10 cellular contexts compared by ENCODE assay signal in the genomic region with DNA sequence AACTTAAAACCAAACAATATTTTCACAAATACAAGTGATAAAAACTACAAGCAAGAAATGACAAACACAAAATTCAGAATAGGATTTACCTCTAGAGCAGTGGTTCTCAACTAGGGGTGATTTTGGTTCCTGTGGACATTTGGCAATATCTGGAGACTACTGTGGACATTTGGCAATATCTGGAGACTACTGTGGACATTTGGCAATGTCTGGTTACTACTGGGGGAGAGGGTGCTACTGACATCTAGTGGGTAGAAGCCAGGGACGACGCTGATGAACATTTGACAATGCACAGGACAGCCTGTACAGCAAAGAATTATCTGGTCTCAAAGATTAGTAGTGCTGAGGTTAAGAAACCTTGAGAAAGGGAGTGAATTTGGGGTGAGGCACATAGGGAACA.
DNase-seq lines count a peak whose midpoint lies in the region; ATAC-seq and TF ChIP-seq lines count a peak whose summit lies in the region.
"Had no signal": no experiment of that assay in that cellular context is flagged by ENCODE, and none has a peak within 500 bp of the region (broad histone marks: within the 10 kb centered on the region; RNA-seq: fewer than 3 reads in every experiment).

No MANE protein-coding gene starts in this region.

- peak; percentile 60 for ATAC-seq in IMR-90 (ENCODE audit: low read depth)
- no peak for ATAC-seq in GM18511 (IDR thresholded peaks at IDR 0.05; ENCODE audit: unreplicated experiment)
- ATAC-seq in GM21619 (IDR thresholded peaks at IDR 0.05; ENCODE audit: unreplicated experiment): no peak

- H2AK9ac ChIP-seq in IMR-90 (replicated peaks; ENCODE audit: low read depth, low read length, poor library complexity): no peak overlapping the region

- no peak overlapping the region for H2AK5ac ChIP-seq in IMR-90 (ENCODE audit: low read depth, low read length)

- no peak overlapping the region for H3K23ac ChIP-seq in IMR-90 (ENCODE audit: low read depth, low read length)

- no peak overlapping the region for H4K8ac ChIP-seq in IMR-90 (ENCODE audit: low read depth in 2 of 2, low read length in 2 of 2)

- TF ChIP-seq CTCF in Calu3 (IDR thresholded peaks at IDR 0.05; ENCODE audit: unreplicated experiment) (no peak), IMR-90 (conservative IDR thresholded peaks at IDR 0.05; ENCODE audit: low read depth, low read length) (peak; percentile 46), WERI-Rb-1 (IDR thresholded peaks at IDR 0.05; ENCODE audit: low read depth, low read length) (peak; percentile 47; the same call in 1 of the 2 replicates), lower leg skin (IDR thresholded peaks at IDR 0.05) (no peak)

- H2BK15ac ChIP-seq in IMR-90 (ENCODE audit: low read depth, low read length): no peak overlapping the region

- no peaks in the 10 kb centered on the region for H3K79me1 ChIP-seq in IMR-90 (ENCODE audit: low read depth in 1 of 2, low read length in 2 of 2)

- no peak overlapping the region for H3K4ac ChIP-seq in IMR-90 (ENCODE audit: low read depth, low read length)

- no peak overlapping the region for H2BK5ac ChIP-seq in IMR-90 (ENCODE audit: low read depth, low read length, poor library complexity, severe bottlenecking)

- TF ChIP-seq POLR2A in IMR-90 (IDR thresholded peaks at IDR 0.05; ENCODE audit: low read depth, low read length): no peak
- no peak for TF ChIP-seq POLR2A in lower leg skin (IDR thresholded peaks at IDR 0.05)

- H3K36me3 Mint-ChIP-seq in Calu3 (ENCODE audit: insufficient read depth, unreplicated experiment): peaks cover 5% of the 10 kb centered on the region

- H3K9me3 ChIP-seq in IMR-90 (ENCODE audit: control insufficient read depth, insufficient read depth, low read length) (no peaks in the 10 kb centered on the region), WERI-Rb-1 (ENCODE audit: severe bottlenecking) (no peaks in the 10 kb centered on the region)

- H3K27me3 Mint-ChIP-seq in Calu3 (ENCODE audit: unreplicated experiment): no peaks in the 10 kb centered on the region

- H3K27ac ChIP-seq in IMR-90 (ENCODE audit: insufficient read depth, low read length): no peak overlapping the region
- no peak overlapping the region for H3K27ac ChIP-seq in WERI-Rb-1
- H3K27ac ChIP-seq: epithelial cell of prostate had no signal

- POLR2A ChIA-PET in IMR-90 (lab: Charles Lee; ENCODE audit: unreplicated experiment): no interaction called here

- H4K5ac ChIP-seq in IMR-90 (ENCODE audit: low read depth, low read length): no peak overlapping the region

- 50% methylated on average over 2 of the region's 2 CpGs; no CpG with 5 or more reads in 1 of the 2 experiments for WGBS in IMR-90 (ENCODE audit: extremely low coverage in 2 of 2, insufficient read length in 1 of 2), 2 experiments
- WGBS in lower leg skin, 2 donors: 43 to 64% methylated on average over 2 of the region's 2 CpGs

- H2BK120ac ChIP-seq in IMR-90 (ENCODE audit: low read depth, low read length): no peak overlapping the region

- H3K18ac ChIP-seq in IMR-90 (ENCODE audit: low read depth, low read length): no peak overlapping the region; the same call in 1 of the 2 replicates

- no peaks in the 10 kb centered on the region for H3K9me1 ChIP-seq in IMR-90 (ENCODE audit: insufficient read depth, low read length)

- H3K4me3 Mint-ChIP-seq in Calu3 (ENCODE audit: low read depth, unreplicated experiment): no peak overlapping the region

- H3K9ac ChIP-seq in IMR-90 (ENCODE audit: low read depth, low read length): no peak overlapping the region

- H4K20me1 ChIP-seq in IMR-90 (ENCODE audit: insufficient read depth, low read length): no peaks in the 10 kb centered on the region

- H3K4me3 ChIP-seq in IMR-90 (ENCODE audit: insufficient read depth, low read depth, low read length) (no peak overlapping the region), WERI-Rb-1 (ENCODE audit: low read depth, low read length) (no peak overlapping the region), lower leg skin (ENCODE audit: low read depth, poor library complexity, severe bottlenecking) (no peak overlapping the region)

- CTCF ChIA-PET in Calu3 (lab: Charles Lee) (no interaction called here), IMR-90 (lab: Yijun Ruan, JAX) (interaction anchor here (1.6 kb wide), 1 partner anchor 310 kb away, joined by 3 read pairs; no protein-coding TSS in a partner anchor)

- TF ChIP-seq RAD21 in IMR-90 (IDR thresholded peaks at IDR 0.05; ENCODE audit: low read length): peak; percentile 50

- dilution Hi-C loops in IMR-90 (cut with HindIII; ENCODE audit: low sequenced_read_pairs, unreplicated experiment): no loop called here

- intact Hi-C loops in Calu3 (cut with micrococcal nuclease; ENCODE audit: unreplicated experiment) (loop anchor here (1.0 to 5.0 kb wide), 3 partner anchors 72 to 311 kb away; no protein-coding TSS in a partner anchor), IMR-90 (cut with micrococcal nuclease) (loop anchor here (1.0 to 5.0 kb wide), 3 partner anchors 136 to 310 kb away; no protein-coding TSS in a partner anchor), lower leg skin (cut with DNase I; ENCODE audit: low total_unique reads) (loop anchor here (5.0 kb wide), 1 partner anchor 1584 kb away; no protein-coding TSS in a partner anchor)

- H3K4me1 ChIP-seq in IMR-90 (ENCODE audit: control insufficient read depth, insufficient read depth, low read length): peaks cover 2% of the 10 kb centered on the region; the same call in 1 of the 2 replicates

- no peak overlapping the region for H3K4me2 ChIP-seq in IMR-90 (ENCODE audit: low read depth, low read length)

- no peak overlapping the region for H3K56ac ChIP-seq in IMR-90 (ENCODE audit: extremely low read depth, insufficient read depth, low read length)

- no peak overlapping the region for H3K14ac ChIP-seq in IMR-90 (replicated peaks; ENCODE audit: low read depth, low read length)

- H3K27ac Mint-ChIP-seq in Calu3 (ENCODE audit: unreplicated experiment): no peak overlapping the region

- peak; percentile 30 for DNase-seq in Calu3
- DNase-seq in IMR-90: peak; percentile 43
- DNase-seq in WERI-Rb-1: peak; percentile 25
- DNase-seq in kidney tubule cell (ENCODE audit: low spot score): peak; percentile 29
- no peak for DNase-seq in retina
- DNase-seq in lower leg skin (ENCODE audit: low spot score in 2 of 2): no peak
- DNase-seq: activated CD4-positive, alpha-beta T cell treated with anti-CD3 and anti-CD28 coated beads for 48 hours had no signal

- no TSS peak for BruUV-seq in Calu3 (replicated peaks; lab: Mats Ljungman, UMichigan)
- no TSS peak for BruUV-seq in IMR-90 (replicated peaks; lab: Mats Ljungman, UMichigan)

- H3K36me3 ChIP-seq in IMR-90 (ENCODE audit: control insufficient read depth, insufficient read depth, low read length) (no peaks in the 10 kb centered on the region), WERI-Rb-1 (no peaks in the 10 kb centered on the region)

- peaks cover 14% of the 10 kb centered on the region for H3K4me1 Mint-ChIP-seq in Calu3 (ENCODE audit: low read depth, unreplicated experiment)

- H2BK20ac ChIP-seq in IMR-90 (ENCODE audit: low read depth, low read length): no peak overlapping the region

- no peaks in the 10 kb centered on the region for H3K9me3 Mint-ChIP-seq in Calu3 (ENCODE audit: low read depth, unreplicated experiment)

- in situ Hi-C loops in IMR-90 (cut with MboI; ENCODE audit: low sequenced_read_pairs): no loop called here

- H3K27me3 ChIP-seq in IMR-90 (ENCODE audit: control insufficient read depth, insufficient read depth, low read length): no peaks in the 10 kb centered on the region; the same call in 1 of the 2 replicates
- H3K27me3 ChIP-seq in WERI-Rb-1 (ENCODE audit: insufficient read depth, low read depth, severe bottlenecking): peaks cover 2% of the 10 kb centered on the region

- H2AFZ ChIP-seq in IMR-90 (replicated peaks; ENCODE audit: low read length, poor library complexity): no peak overlapping the region

- no peak overlapping the region for H4K91ac ChIP-seq in IMR-90 (ENCODE audit: insufficient read depth, low read depth, low read length)

TF ChIP-seq in IMR-90, 13 proteins besides CTCF, POLR2A, EP300 and RAD21:
- TF ChIP-seq FOS (IDR thresholded peaks at IDR 0.05; ENCODE audit: low read depth, low read length) (no peak), CEBPB (IDR thresholded peaks at IDR 0.05; ENCODE audit: low read depth, low read length) (peak; percentile 31; the same call in 1 of the 2 replicates), SMC3 (IDR thresholded peaks at IDR 0.05; ENCODE audit: low read depth, low read length) (peak; percentile 40)

Comparison
In these comparisons a context has a peak if more than half of its experiments do, and no peak if none do; other contexts are left out.
1. DNase-seq: peak in Calu3 (single experiment), IMR-90 (single experiment), WERI-Rb-1 (single experiment) and kidney tubule cell (single experiment); none in retina (single experiment) and lower leg skin (0 of 2).
2. CTCF ChIP-seq: peak in IMR-90 (single experiment) and WERI-Rb-1 (single experiment); none in Calu3 (single experiment) and lower leg skin (0 of 3).